18 cellular contexts compared by ENCODE assay signal in genomic region chr14:74973905-74974363, GRCh38. TPM values are rescaled to one million over a fixed set of nuclear protein-coding genes. Genes with fewer than 3 reads are reported as not detected.
DNase-seq lines count a peak whose midpoint lies in the region; ATAC-seq, FAIRE-seq and TF ChIP-seq lines count a peak whose summit lies in the region.
"Had no signal": no experiment of that assay in that cellular context is flagged by ENCODE, and none has a peak within 500 bp of the region (broad histone marks: within the 10 kb centered on the region; RNA-seq: fewer than 3 reads in every experiment).

No MANE protein-coding gene starts in this region.

- no peak for DNase-seq in heart right ventricle
- no peak for DNase-seq in left ventricle myocardium superior
- DNase-seq in astrocyte (ENCODE audit: low read depth): no peak
- no peak for DNase-seq in mesendoderm
- DNase-seq in type B pancreatic cell (ENCODE audit: extremely low spot score, unreplicated experiment): no peak
- no peak for DNase-seq in C1 segment of cervical spinal cord (lab: John Stamatoyannopoulos, UW)
- no peak for DNase-seq in RCC 7860 (ENCODE audit: low spot score)
- DNase-seq in Karpas-422: no peak
- DNase-seq: amniotic stem cell, caudate nucleus, dorsolateral prefrontal cortex, esophagus squamous epithelium, NCI-H1930, NCI-H226, substantia nigra, T1000 had no signal

- H3K4me3 ChIP-seq in heart right ventricle (no peak overlapping the region), astrocyte (ENCODE audit: insufficient read depth, low read depth, low read length) (no peak overlapping the region), mesendoderm (ENCODE audit: low read length) (no peak overlapping the region), Karpas-422 (ENCODE audit: low read length) (no peak overlapping the region)
- H3K4me3 ChIP-seq: dorsolateral prefrontal cortex, esophagus squamous epithelium, smooth muscle cell had no signal

- H2BK15ac ChIP-seq in mesendoderm (replicated peaks; ENCODE audit: low read depth): no peak overlapping the region

- H3K4me3 Mint-ChIP-seq in astrocyte (ENCODE audit: unreplicated experiment) (peak overlapping the region; percentile 60), type B pancreatic cell (peak overlapping the region; percentile 40)
- H3K4me3 Mint-ChIP-seq: CD4-positive, alpha-beta T cell had no signal

- H3K79me2 ChIP-seq in astrocyte (ENCODE audit: insufficient read depth, low read length) (no peaks in the 10 kb centered on the region), mesendoderm (ENCODE audit: control insufficient read depth, insufficient read depth, low read length) (no peaks in the 10 kb centered on the region), Karpas-422 (ENCODE audit: low read length) (no peaks in the 10 kb centered on the region)

- no peak overlapping the region for H2BK120ac ChIP-seq in mesendoderm (ENCODE audit: low read depth, low read length)

- H3K27ac ChIP-seq in heart right ventricle (peak overlapping the region in 9 of 10 donors; percentile 53 to 81 (median 75)), astrocyte (ENCODE audit: low read depth, low read length) (no peak overlapping the region), mesendoderm (ENCODE audit: low read depth, low read length) (no peak overlapping the region), Karpas-422 (ENCODE audit: low read length) (no peak overlapping the region)
- H3K27ac ChIP-seq: dorsolateral prefrontal cortex had no signal

- H3K9ac ChIP-seq in astrocyte (ENCODE audit: low read length) (no peak overlapping the region), mesendoderm (ENCODE audit: low read length) (no peak overlapping the region), Karpas-422 (ENCODE audit: low read length) (no peak overlapping the region)

- H3K36me3 ChIP-seq in heart right ventricle (no peaks in the 10 kb centered on the region), astrocyte (ENCODE audit: insufficient read depth, low read length) (no peaks in the 10 kb centered on the region), mesendoderm (ENCODE audit: control insufficient read depth, insufficient read depth, low read length) (no peaks in the 10 kb centered on the region), Karpas-422 (ENCODE audit: insufficient read depth, low read length) (no peaks in the 10 kb centered on the region)
- H3K36me3 ChIP-seq: esophagus squamous epithelium had no signal

- H3K36me3 Mint-ChIP-seq in astrocyte (ENCODE audit: low read depth, unreplicated experiment) (peaks cover 2% of the 10 kb centered on the region), type B pancreatic cell (no peaks in the 10 kb centered on the region)

- H4K20me1 ChIP-seq in astrocyte (ENCODE audit: insufficient read depth, low read length) (no peaks in the 10 kb centered on the region), Karpas-422 (ENCODE audit: insufficient read depth, low read depth, low read length) (no peaks in the 10 kb centered on the region)

- H3K18ac ChIP-seq in mesendoderm (ENCODE audit: low read length): no peak overlapping the region

- peaks cover 8% of the 10 kb centered on the region for H3K4me1 Mint-ChIP-seq in astrocyte (ENCODE audit: low read depth, unreplicated experiment)
- H3K4me1 Mint-ChIP-seq in type B pancreatic cell (ENCODE audit: unreplicated experiment): peaks cover 32% of the 10 kb centered on the region

- no peaks in the 10 kb centered on the region for H3K9me2 ChIP-seq in Karpas-422 (replicated peaks; ENCODE audit: insufficient read depth, low read length)

- no peak overlapping the region for H3K27ac Mint-ChIP-seq in astrocyte (ENCODE audit: unreplicated experiment)
- no peak overlapping the region for H3K27ac Mint-ChIP-seq in type B pancreatic cell
- H3K27ac Mint-ChIP-seq: CD4-positive, alpha-beta T cell had no signal

- ATAC-seq in heart right ventricle (no peak), left ventricle myocardium superior (no peak)

- peak overlapping the region; percentile 64 for H3K56ac ChIP-seq in mesendoderm (ENCODE audit: low read length)

- H3K9me3 Mint-ChIP-seq in astrocyte (ENCODE audit: unreplicated experiment) (no peaks in the 10 kb centered on the region), type B pancreatic cell (no peaks in the 10 kb centered on the region)
- H3K9me3 Mint-ChIP-seq: CD4-positive, alpha-beta T cell had no signal

- H3K4ac ChIP-seq in mesendoderm (ENCODE audit: low read depth, low read length): no peak overlapping the region

- H2AFZ ChIP-seq in astrocyte (ENCODE audit: low read depth, low read length) (no peak overlapping the region), Karpas-422 (ENCODE audit: low read length) (no peak overlapping the region)

- H3K9me3 ChIP-seq in heart right ventricle: no peaks in the 10 kb centered on the region
- no peaks in the 10 kb centered on the region for H3K9me3 ChIP-seq in astrocyte (ENCODE audit: insufficient read depth, low read depth, low read length)
- no peaks in the 10 kb centered on the region for H3K9me3 ChIP-seq in Karpas-422 (ENCODE audit: low read length)
- H3K9me3 ChIP-seq: esophagus squamous epithelium had no signal

- intact Hi-C loops in heart right ventricle (cut with DNase I) (no loop called here), left ventricle myocardium superior (cut with micrococcal nuclease) (no loop called here)

- H3K4me1 ChIP-seq in heart right ventricle (peaks cover 16 to 57% (median 40%) of the 10 kb centered on the region in 9 donors), astrocyte (ENCODE audit: insufficient read depth, low read length) (peaks cover 9% of the 10 kb centered on the region), mesendoderm (ENCODE audit: control insufficient read depth, low read depth, low read length) (peaks cover 10% of the 10 kb centered on the region), Karpas-422 (ENCODE audit: low read length) (no peaks in the 10 kb centered on the region)

- peaks cover 5% of the 10 kb centered on the region for H3K27me3 Mint-ChIP-seq in astrocyte (ENCODE audit: low read depth, unreplicated experiment)
- H3K27me3 Mint-ChIP-seq in type B pancreatic cell: peaks cover 11% of the 10 kb centered on the region
- H3K27me3 Mint-ChIP-seq: CD4-positive, alpha-beta T cell had no signal

- H3K27me3 ChIP-seq in heart right ventricle: no peaks in the 10 kb centered on the region
- peaks cover 2% of the 10 kb centered on the region for H3K27me3 ChIP-seq in astrocyte (ENCODE audit: insufficient read depth, low read length)
- H3K27me3 ChIP-seq in mesendoderm (ENCODE audit: insufficient read depth, low read length, poor library complexity): no peaks in the 10 kb centered on the region
- no peaks in the 10 kb centered on the region for H3K27me3 ChIP-seq in Karpas-422 (ENCODE audit: low read length)
- H3K27me3 ChIP-seq: dorsolateral prefrontal cortex, esophagus squamous epithelium had no signal

- FAIRE-seq in astrocyte (lab: Jason Lieb, UNC) (no peak), RCC 7860 (lab: Jason Lieb, UNC) (no peak)

- H4K5ac ChIP-seq in mesendoderm (ENCODE audit: low read length): no peak overlapping the region

- no peak overlapping the region for H3K23ac ChIP-seq in mesendoderm (ENCODE audit: low read length)

- H2BK5ac ChIP-seq in mesendoderm (ENCODE audit: low read length): no peak overlapping the region

- no peaks in the 10 kb centered on the region for H3K79me1 ChIP-seq in mesendoderm (ENCODE audit: low read length)

- no peak overlapping the region for H2AK5ac ChIP-seq in mesendoderm (ENCODE audit: low read length)

- H3K4me2 ChIP-seq in astrocyte (ENCODE audit: low read length) (no peak overlapping the region), mesendoderm (ENCODE audit: low read length) (no peak overlapping the region), Karpas-422 (ENCODE audit: low read depth, low read length, poor library complexity, severe bottlenecking) (no peak overlapping the region)
- H3K4me2 ChIP-seq: smooth muscle cell had no signal

- WGBS in heart right ventricle, 2 donors: 93% methylated on average over 5 of the region's 5 CpGs
- WGBS in mesendoderm (ENCODE audit: extremely low coverage, insufficient coverage, low lambda C conversion rate): no CpG with 5 or more reads among the region's 5 CpGs

- no peak for TF ChIP-seq CTCF in heart right ventricle (IDR thresholded peaks at IDR 0.05)
- TF ChIP-seq CTCF in astrocyte (IDR thresholded peaks at IDR 0.05; ENCODE audit: insufficient read depth, low read depth, low read length): no peak
- TF ChIP-seq CTCF in type B pancreatic cell (conservative IDR thresholded peaks at IDR 0.05): no peak

- H4K8ac ChIP-seq in mesendoderm (ENCODE audit: low read depth, low read length): no peak overlapping the region

RNA-seq across cellular contexts. Expression of gene PGF, which starts 18.5 kb away (rescaled TPM):
- total RNA-seq in heart right ventricle (10 to 100 TPM in 1 of 10 donors, 1 to 10 TPM in 9; 2.1 to 22.5 (median 6.1) TPM), left ventricle myocardium superior (4.9 TPM), astrocyte (2.5 and 3.5 TPM in 2 replicates), type B pancreatic cell (ENCODE audit: low replicate concordance) (8.4 and 16.8 TPM in 2 replicates)
- 10 to 100 TPM in 1 of 2 donors, 1 to 10 TPM in 1; 6.8 to 12.2 TPM for polyA plus RNA-seq in heart right ventricle
- polyA plus RNA-seq in mesendoderm (2013, experiment 1 of 2): 1.2 TPM
- polyA plus RNA-seq in mesendoderm (2013, experiment 2 of 2): 1.3 TPM
- 3.5 and 8.3 TPM in 2 replicates for total RNA-seq in Karpas-422 (2014; rRNA removed; shearing (Covaris generic); ENCODE audit: low replicate concordance)

RNA-seq across cellular contexts. Expression of gene EIF2B2, which starts 28.8 kb away (rescaled TPM):
- 10 to 100 TPM; 25.9 to 44.5 (median 31.5) TPM for total RNA-seq in heart right ventricle
- polyA plus RNA-seq in heart right ventricle: 10 to 100 TPM; 14.3 to 60.4 TPM
- 34.5 TPM for total RNA-seq in left ventricle myocardium superior
- total RNA-seq in astrocyte: 37.7 TPM in 2 replicates
- polyA plus RNA-seq in mesendoderm (2013, experiment 1 of 2): 37.3 TPM
- polyA plus RNA-seq in mesendoderm (2013, experiment 2 of 2): 37.9 TPM
- total RNA-seq in type B pancreatic cell (ENCODE audit: low replicate concordance): 36.5 and 45.0 TPM in 2 replicates
- 86.5 and 106 TPM in 2 replicates for total RNA-seq in Karpas-422 (2014; rRNA removed; shearing (Covaris generic); ENCODE audit: low replicate concordance)

RNA-seq across cellular contexts. Expression of gene RPS6KL1, which starts 50.9 kb away (rescaled TPM):
- total RNA-seq in heart right ventricle (10 to 100 TPM; 14.5 to 27.0 (median 21.9) TPM), left ventricle myocardium superior (18.6 TPM), astrocyte (0.70 and 1.7 TPM in 2 replicates), type B pancreatic cell (ENCODE audit: low replicate concordance) (5.3 and 7.5 TPM in 2 replicates)
- polyA plus RNA-seq in heart right ventricle: 10 to 100 TPM; 10.3 to 27.1 TPM
- 5.1 TPM for polyA plus RNA-seq in mesendoderm (2013, experiment 1 of 2)
- 6.0 TPM for polyA plus RNA-seq in mesendoderm (2013, experiment 2 of 2)
- total RNA-seq in Karpas-422 (2014; rRNA removed; shearing (Covaris generic); ENCODE audit: low replicate concordance): 34.3 and 60.2 TPM in 2 replicates
- total RNA-seq: smooth muscle cell had no signal
- polyA plus RNA-seq: smooth muscle cell had no signal

Comparison
In these comparisons a context has a peak if more than half of its experiments do, and no peak if none do; other contexts are left out.
1. H3K27ac ChIP-seq: peak in heart right ventricle (9 of 10); none in astrocyte (single experiment), mesendoderm (single experiment) and Karpas-422 (single experiment).